In the genomic region with DNA sequence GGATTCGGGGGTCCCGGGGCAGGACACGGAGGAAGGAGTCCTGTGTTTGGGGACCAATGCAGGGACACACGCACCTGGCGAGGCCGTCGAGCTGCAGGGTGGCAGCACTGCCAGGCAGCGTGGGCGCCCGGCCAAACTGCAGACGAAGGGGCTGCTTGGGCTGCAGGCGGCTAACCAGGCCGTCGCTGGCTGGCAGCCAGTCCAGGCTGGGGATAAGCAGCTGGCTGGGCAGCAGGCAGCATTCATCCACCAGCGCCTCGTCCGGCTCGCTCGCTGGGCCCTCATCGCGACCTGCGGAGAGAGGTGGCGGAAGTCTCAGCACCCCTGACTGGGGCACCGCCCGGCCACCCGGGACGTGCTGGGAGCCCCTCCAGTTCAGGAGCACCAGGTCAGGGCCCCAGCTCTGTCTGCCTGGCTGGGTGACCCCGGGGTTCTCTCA, we compare ENCODE assay signal across 12 cellular contexts. TPM values are rescaled to one million over a fixed set of nuclear protein-coding genes. Genes with fewer than 3 reads are reported as not detected.
DNase-seq lines count a peak whose midpoint lies in the region; ATAC-seq and TF ChIP-seq lines count a peak whose summit lies in the region.
"Had no signal": no experiment of that assay in that cellular context is flagged by ENCODE, and none has a peak within 500 bp of the region (broad histone marks: within the 10 kb centered on the region; RNA-seq: fewer than 3 reads in every experiment).

No MANE protein-coding gene starts in this region.

- intact Hi-C loops in thyroid gland (cut with DNase I): no loop called here
- intact Hi-C loops in PC-3 (cut with micrococcal nuclease): no loop called here

- H3K27me3 ChIP-seq in gastroesophageal sphincter: no peaks in the 10 kb centered on the region
- H3K27me3 ChIP-seq in thyroid gland: no peaks in the 10 kb centered on the region
- H3K27me3 ChIP-seq in PC-3 (ENCODE audit: low read length): no peaks in the 10 kb centered on the region

- peaks cover 13% of the 10 kb centered on the region for H3K4me1 Mint-ChIP-seq in activated CD4-positive, alpha-beta T cell treated with anti-CD3 and anti-CD28 coated beads, Interleukin-2, amount 10 ng/mL, durations not matched to agents 7 days and 5 days

- H3K27ac ChIP-seq in gastroesophageal sphincter (peak overlapping the region in 3 of 4 donors; percentile 18 to 84 (median 39)), thyroid gland (no peak overlapping the region), PC-3 (ENCODE audit: low read length) (no peak overlapping the region)

- H3F3A ChIP-seq in PC-3 (ENCODE audit: low read length, unreplicated experiment): no peaks in the 10 kb centered on the region

- H3K9ac ChIP-seq in PC-3 (ENCODE audit: low read length): no peak overlapping the region

- peak; percentile 16 for DNase-seq in DMS153 (lab: John Stamatoyannopoulos, UW)
- DNase-seq in DMS153 treated with DMSO at 0.1 percent for 48 hours (lab: John Stamatoyannopoulos, UW; ENCODE audit: unreplicated experiment): no peak
- DNase-seq in thyroid gland: peak; percentile 78 to 86
- no peak for DNase-seq in PC-3
- DNase-seq in activated CD4-positive, alpha-beta T cell treated with anti-CD3 and anti-CD28 coated beads, Interleukin-2, amount 10 ng/mL, durations not matched to agents 7 days and 5 days: no peak
- DNase-seq: activated CD8-positive, alpha-beta memory T cell treated with anti-CD3 and anti-CD28 coated beads, Interleukin-2, amount 10 ng/mL, durations not matched to agents 7 days and 5 days; NCI-H748 treated with DMSO at 0.1 percent for 48 hours; nephron progenitor cell had no signal

- no peak overlapping the region for H3K4me3 Mint-ChIP-seq in activated CD4-positive, alpha-beta T cell treated with anti-CD3 and anti-CD28 coated beads, Interleukin-2, amount 10 ng/mL, durations not matched to agents 7 days and 5 days
- H3K4me3 Mint-ChIP-seq: activated CD8-positive, alpha-beta memory T cell treated with anti-CD3 and anti-CD28 coated beads, Interleukin-2, amount 10 ng/mL, durations not matched to agents 7 days and 5 days; nephron progenitor cell had no signal

- no CpG with 5 or more reads among the region's 28 CpGs for WGBS in gastroesophageal sphincter (ENCODE audit: low coverage in 1 of 2), 2 donors
- WGBS in thyroid gland, 2 donors: 73% methylated on average over 20 to 24 of the region's 28 CpGs

- no peaks in the 10 kb centered on the region for H3K9me3 Mint-ChIP-seq in activated CD4-positive, alpha-beta T cell treated with anti-CD3 and anti-CD28 coated beads, Interleukin-2, amount 10 ng/mL, durations not matched to agents 7 days and 5 days
- H3K9me3 Mint-ChIP-seq: nephron progenitor cell had no signal

- H3K9me3 ChIP-seq in gastroesophageal sphincter (no peaks in the 10 kb centered on the region), thyroid gland (no peaks in the 10 kb centered on the region), PC-3 (ENCODE audit: low read length) (no peaks in the 10 kb centered on the region)

- H3K4me3 ChIP-seq in gastroesophageal sphincter: no peak overlapping the region
- H3K4me3 ChIP-seq in thyroid gland (replicated peaks in 1 of 3): no peak overlapping the region
- H3K4me3 ChIP-seq in PC-3 (ENCODE audit: low read length): no peak overlapping the region

- no peak for ATAC-seq in gastroesophageal sphincter
- no peak for ATAC-seq in PC-3
- ATAC-seq: activated CD8-positive, alpha-beta memory T cell treated with anti-CD3 and anti-CD28 coated beads, Interleukin-2, amount 10 ng/mL, durations not matched to agents 7 days and 5 days had no signal

- peaks cover 22% of the 10 kb centered on the region for H3K36me3 Mint-ChIP-seq in activated CD4-positive, alpha-beta T cell treated with anti-CD3 and anti-CD28 coated beads, Interleukin-2, amount 10 ng/mL, durations not matched to agents 7 days and 5 days (ENCODE audit: low read depth)

- no peaks in the 10 kb centered on the region for H3K9me2 ChIP-seq in PC-3 (replicated peaks; ENCODE audit: low read length)

- no peak for TF ChIP-seq POLR2A in gastroesophageal sphincter (IDR thresholded peaks at IDR 0.05)
- no peak for TF ChIP-seq POLR2A in thyroid gland (IDR thresholded peaks at IDR 0.05)

- H3K27ac Mint-ChIP-seq in activated CD4-positive, alpha-beta T cell treated with anti-CD3 and anti-CD28 coated beads, Interleukin-2, amount 10 ng/mL, durations not matched to agents 7 days and 5 days: no peak overlapping the region

- no peaks in the 10 kb centered on the region for H4K20me1 ChIP-seq in PC-3 (ENCODE audit: low read length)

- no peak for TF ChIP-seq CTCF in gastroesophageal sphincter (IDR thresholded peaks at IDR 0.05)
- TF ChIP-seq CTCF in thyroid gland (IDR thresholded peaks at IDR 0.05): no peak
- TF ChIP-seq CTCF in PC-3 (conservative IDR thresholded peaks at IDR 0.05; ENCODE audit: low read depth, low read length): no peak

- BruUV-seq in PC-3 (replicated peaks; lab: Mats Ljungman, UMichigan): no TSS peak

- TF ChIP-seq EP300 in gastroesophageal sphincter (IDR thresholded peaks at IDR 0.05): no peak

- CTCF ChIA-PET in PC-3 (lab: Charles Lee): no interaction called here
- CTCF ChIA-PET in activated CD4-positive, alpha-beta T cell treated with anti-CD3 and anti-CD28 coated beads, Interleukin-2, amount 10 ng/mL, durations not matched to agents 7 days and 5 days (lab: Charles Lee): interaction anchor here (2.3 kb wide), 1 partner anchor 8 kb away, joined by 8 read pairs; no protein-coding TSS in a partner anchor

- H3K4me2 ChIP-seq in PC-3 (ENCODE audit: low read length): no peak overlapping the region

- POLR2A ChIA-PET in PC-3 (lab: Charles Lee; ENCODE audit: unreplicated experiment): no interaction called here
- POLR2A ChIA-PET in activated CD4-positive, alpha-beta T cell treated with anti-CD3 and anti-CD28 coated beads, Interleukin-2, amount 10 ng/mL, durations not matched to agents 7 days and 5 days (lab: Charles Lee): no interaction called here

- H2AFZ ChIP-seq in PC-3 (ENCODE audit: low read length): no peak overlapping the region

- H3K79me2 ChIP-seq in PC-3 (ENCODE audit: low read length): no peaks in the 10 kb centered on the region

- H3K4me1 ChIP-seq in gastroesophageal sphincter (peaks cover 0 to 42% (median 6%) of the 10 kb centered on the region in 3 donors), thyroid gland (peaks cover 0 to 4% of the 10 kb centered on the region in 2 donors), PC-3 (ENCODE audit: insufficient read depth, low read length) (peaks cover 12% of the 10 kb centered on the region)

- H3K36me3 ChIP-seq in gastroesophageal sphincter (peaks cover 0 to 79% of the 10 kb centered on the region in 2 donors), thyroid gland (peaks cover 18 to 29% of the 10 kb centered on the region in 2 donors), PC-3 (ENCODE audit: low read depth, low read length) (no peaks in the 10 kb centered on the region; the same call in 1 of the 2 replicates)

- no peaks in the 10 kb centered on the region for H3K27me3 Mint-ChIP-seq in activated CD4-positive, alpha-beta T cell treated with anti-CD3 and anti-CD28 coated beads, Interleukin-2, amount 10 ng/mL, durations not matched to agents 7 days and 5 days
- H3K27me3 Mint-ChIP-seq: activated CD8-positive, alpha-beta memory T cell treated with anti-CD3 and anti-CD28 coated beads, Interleukin-2, amount 10 ng/mL, durations not matched to agents 7 days and 5 days had no signal

RNA-seq across cellular contexts. Expression of a gene that starts 11.5 kb away (rescaled TPM):
- total RNA-seq in gastroesophageal sphincter (1,000 to 10,000 TPM in 1 of 4 donors, 100 to 1,000 TPM in 3; 229 to 1,118 (median 654) TPM), thyroid gland (1,000 to 10,000 TPM in 1 of 4 donors, 100 to 1,000 TPM in 3; 339 to 1,037 (median 506) TPM), PC-3 (2014; rRNA removed) (22.4 and 38.0 TPM in 2 replicates)
- total RNA-seq in activated CD4-positive, alpha-beta T cell treated with anti-CD3 and anti-CD28 coated beads, Interleukin-2, amount 10 ng/mL, durations not matched to agents 7 days and 5 days: 1 to 10 TPM; 1.5 to 1.6 TPM
- total RNA-seq: LHCN-M2 had no signal

RNA-seq across cellular contexts. Expression of a gene that starts 18.9 kb away (rescaled TPM):
- total RNA-seq in gastroesophageal sphincter (1 to 10 TPM in 3 of 4 donors, under 1 TPM in 1; 0.49 to 2.3 (median 1.7) TPM), thyroid gland (1 to 10 TPM in 3 of 4 donors, not detected in 1; 1.9 to 2.1 (median 2.1) TPM), PC-3 (2014; rRNA removed) (not detected in 2 replicates)
- total RNA-seq in activated CD4-positive, alpha-beta T cell treated with anti-CD3 and anti-CD28 coated beads, Interleukin-2, amount 10 ng/mL, durations not matched to agents 7 days and 5 days: not detected
- total RNA-seq: activated CD8-positive, alpha-beta memory T cell treated with anti-CD3 and anti-CD28 coated beads, Interleukin-2, amount 10 ng/mL, durations not matched to agents 7 days and 5 days; H9; T-helper 1 cell treated with Interleukin-12 subunit alpha and Interleukin-12 subunit beta and Interleukin-4 antibody, amounts not matched to agents 30 ng/mL and 1 ng/mL, for 36 hours had no signal

RNA-seq across cellular contexts. Expression of a gene that starts 22.0 kb away (rescaled TPM):
- total RNA-seq in gastroesophageal sphincter: 10 to 100 TPM; 20.2 to 40.3 (median 28.1) TPM
- total RNA-seq in thyroid gland: 10 to 100 TPM; 33.2 to 66.5 (median 54.3) TPM
- total RNA-seq in PC-3 (2014; rRNA removed): 25.9 and 41.6 TPM in 2 replicates
- 10 to 100 TPM; 72.5 to 88.1 TPM for total RNA-seq in activated CD4-positive, alpha-beta T cell treated with anti-CD3 and anti-CD28 coated beads, Interleukin-2, amount 10 ng/mL, durations not matched to agents 7 days and 5 days

RNA-seq across cellular contexts. Expression of a gene that starts 22.3 kb away (rescaled TPM):
- not detected for total RNA-seq in gastroesophageal sphincter
- total RNA-seq in thyroid gland: not detected
- total RNA-seq in PC-3 (2014; rRNA removed): not detected in 2 replicates
- total RNA-seq in activated CD4-positive, alpha-beta T cell treated with anti-CD3 and anti-CD28 coated beads, Interleukin-2, amount 10 ng/mL, durations not matched to agents 7 days and 5 days: not detected
- total RNA-seq: activated CD8-positive, alpha-beta memory T cell treated with anti-CD3 and anti-CD28 coated beads, Interleukin-2, amount 10 ng/mL, durations not matched to agents 7 days and 5 days; H9; LHCN-M2; T-helper 1 cell treated with Interleukin-12 subunit alpha and Interleukin-12 subunit beta and Interleukin-4 antibody, amounts not matched to agents 30 ng/mL and 1 ng/mL, for 36 hours had no signal

RNA-seq across cellular contexts. Expression of a gene that starts 30.2 kb away (rescaled TPM):
- total RNA-seq in gastroesophageal sphincter (not detected), thyroid gland (not detected), PC-3 (2014; rRNA removed) (0.29 and 0.40 TPM in 2 replicates)
- total RNA-seq in activated CD4-positive, alpha-beta T cell treated with anti-CD3 and anti-CD28 coated beads, Interleukin-2, amount 10 ng/mL, durations not matched to agents 7 days and 5 days: not detected
- total RNA-seq: activated CD8-positive, alpha-beta memory T cell treated with anti-CD3 and anti-CD28 coated beads, Interleukin-2, amount 10 ng/mL, durations not matched to agents 7 days and 5 days; LHCN-M2; T-helper 1 cell treated with Interleukin-12 subunit alpha and Interleukin-12 subunit beta and Interleukin-4 antibody, amounts not matched to agents 30 ng/mL and 1 ng/mL, for 36 hours had no signal

Comparison
In these comparisons a context has a peak if more than half of its experiments do, and no peak if none do; other contexts are left out.
1. DNase-seq: peak in DMS153 (single experiment) and thyroid gland (2 of 2); none in DMS153 treated with DMSO at 0.1 percent for 48 hours (single experiment), PC-3 (single experiment) and activated CD4-positive, alpha-beta T cell treated with anti-CD3 and anti-CD28 coated beads, Interleukin-2, amount 10 ng/mL, durations not matched to agents 7 days and 5 days (single experiment).
2. H3K27ac ChIP-seq: peak in gastroesophageal sphincter (3 of 4); none in thyroid gland (0 of 3) and PC-3 (single experiment).